ENCODE assay signal across 20 cellular contexts in the genomic region with DNA sequence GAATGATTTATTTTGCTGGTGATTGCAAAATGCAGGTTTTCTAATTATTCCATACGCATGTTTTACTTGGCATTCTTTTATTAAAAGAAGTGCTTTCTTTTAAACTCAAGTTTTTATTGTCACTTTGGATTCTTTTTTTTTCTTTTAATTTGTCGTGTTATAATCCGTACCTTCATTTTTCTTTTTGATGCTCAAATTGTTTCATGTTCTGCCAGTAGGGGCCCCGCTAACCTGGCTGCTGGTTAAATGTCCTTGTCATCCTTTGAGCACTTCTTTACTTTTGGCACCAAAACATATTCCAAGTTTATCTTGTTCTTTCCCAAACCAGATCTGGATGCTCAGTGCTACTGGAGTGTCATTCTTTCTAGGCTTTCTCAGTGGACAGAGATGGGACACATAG.
"Had no signal": no experiment of that assay in that cellular context is flagged by ENCODE, and none has a peak within 500 bp of the region (broad histone marks: within the 10 kb centered on the region; RNA-seq: fewer than 3 reads in every experiment).

No MANE protein-coding gene starts in this region.

- H3K36me3 Mint-ChIP-seq: activated naive CD8-positive, alpha-beta T cell treated with anti-CD3 and anti-CD28 coated beads, Interleukin-2, amount 10 ng/mL, durations not matched to agents 7 days and 5 days; memory B cell had no signal

- H3K9me3 Mint-ChIP-seq: activated naive CD4-positive, alpha-beta T cell treated with anti-CD3 and anti-CD28 coated beads for 36 hours; activated naive CD8-positive, alpha-beta T cell treated with anti-CD3 and anti-CD28 coated beads, Interleukin-2, amount 10 ng/mL, durations not matched to agents 7 days and 5 days; central memory CD8-positive, alpha-beta T cell; nephron progenitor cell had no signal

- H3K4me3 Mint-ChIP-seq: activated naive CD4-positive, alpha-beta T cell treated with anti-CD3 and anti-CD28 coated beads for 36 hours; activated naive CD8-positive, alpha-beta T cell treated with anti-CD3 and anti-CD28 coated beads, Interleukin-2, amount 10 ng/mL, durations not matched to agents 7 days and 5 days; central memory CD8-positive, alpha-beta T cell; memory B cell; nephron progenitor cell had no signal

- H3K9ac ChIP-seq: parathyroid adenoma had no signal

- H3K79me2 ChIP-seq: parathyroid adenoma had no signal

- H3K4me1 ChIP-seq: breast epithelium, parathyroid adenoma, upper lobe of left lung had no signal

- H3K9me3 ChIP-seq: breast epithelium, upper lobe of left lung had no signal

- H3K4me3 ChIP-seq: breast epithelium, coronary artery, upper lobe of left lung had no signal

- DNase-seq: activated CD4-positive, alpha-beta T cell treated with anti-CD3 and anti-CD28 coated beads for 1 hour; activated CD4-positive, alpha-beta T cell treated with anti-CD3 and anti-CD28 coated beads, Interleukin-2, amount 50 U/mL, for 48 hours; activated effector memory CD4-positive, alpha-beta T cell treated with Interleukin-2 at 50 U/mL for 16 hours; activated naive CD4-positive, alpha-beta T cell treated with anti-CD3 and anti-CD28 coated beads for 36 hours; activated naive CD8-positive, alpha-beta T cell treated with anti-CD3 and anti-CD28 coated beads, Interleukin-2, amount 10 ng/mL, durations not matched to agents 7 days and 5 days; activated T-cell treated with anti-CD3 and anti-CD28 coated beads, Interleukin-2, amount 50 U/mL, for 48 hours; amniotic stem cell; foreskin fibroblast; left colon; nephron progenitor cell; nucleus accumbens; right cardiac atrium; stimulated activated CD4-positive, alpha-beta T cell treated with anti-CD3 and anti-CD28 coated beads, Interleukin-4, amount 100 ng/mL, for 24 hours; stimulated activated naive CD8-positive, alpha-beta T cell treated with anti-CD3 and anti-CD28 coated beads, Interleukin-15, Interleukin-2, amounts not matched to agents 100 U/mL and 50 U/mL, for 24 hours; upper lobe of left lung had no signal

- H3K27me3 ChIP-seq: breast epithelium, upper lobe of left lung had no signal

- H3K36me3 ChIP-seq: breast epithelium, upper lobe of left lung had no signal

- H3K27ac Mint-ChIP-seq: activated naive CD4-positive, alpha-beta T cell treated with anti-CD3 and anti-CD28 coated beads for 36 hours; activated naive CD8-positive, alpha-beta T cell treated with anti-CD3 and anti-CD28 coated beads, Interleukin-2, amount 10 ng/mL, durations not matched to agents 7 days and 5 days; memory B cell; nephron progenitor cell had no signal

- H3K27ac ChIP-seq: breast epithelium, coronary artery, parathyroid adenoma, upper lobe of left lung had no signal

- H3K4me1 Mint-ChIP-seq: central memory CD8-positive, alpha-beta T cell; memory B cell had no signal

- H2AFZ ChIP-seq: parathyroid adenoma had no signal
